8 cellular contexts compared by ENCODE assay signal in the genomic region with DNA sequence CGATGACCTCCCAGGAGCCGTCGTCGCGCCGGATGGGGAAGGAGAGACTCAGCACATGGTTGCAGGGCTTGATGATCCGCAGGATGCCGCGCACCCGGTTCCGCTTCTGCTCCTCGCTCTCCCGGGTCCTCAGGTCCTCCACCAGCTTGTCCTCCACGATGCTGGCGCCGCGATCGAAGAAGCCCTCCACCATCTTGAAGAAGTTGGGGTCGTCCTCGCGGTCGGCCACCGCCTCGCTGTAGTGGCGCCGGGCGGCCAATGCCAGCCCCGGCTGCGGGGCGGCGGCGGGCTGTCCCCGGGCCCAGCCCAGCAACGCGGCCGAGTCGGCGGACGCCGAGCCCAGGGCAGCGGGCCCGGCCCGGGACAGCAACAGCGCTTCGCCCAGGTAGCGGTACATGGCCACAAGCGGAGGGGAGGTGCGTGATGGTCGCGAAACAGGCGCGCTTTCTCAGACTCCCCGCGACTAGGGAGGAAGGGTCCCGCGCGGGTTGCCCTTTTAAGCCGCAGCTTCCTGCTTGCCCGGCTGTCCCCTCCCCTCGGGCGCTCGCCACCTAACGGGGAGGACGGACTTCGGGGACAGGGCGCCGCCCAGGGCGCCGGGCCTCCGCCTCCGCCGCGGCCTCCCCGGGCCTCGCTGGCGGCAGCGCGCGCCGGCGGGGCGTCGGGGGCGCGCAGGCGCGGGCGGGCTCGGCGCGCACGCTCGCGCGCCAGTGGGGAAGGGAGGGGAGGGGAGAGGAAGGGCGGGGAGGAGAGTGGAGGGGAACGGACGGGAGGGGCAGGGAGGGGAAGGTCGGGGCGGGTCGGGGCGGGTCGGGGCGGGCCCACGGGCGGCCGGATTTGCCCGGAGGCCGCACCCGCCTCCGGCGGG. TPM values are rescaled to one million over a fixed set of nuclear protein-coding genes. Genes with fewer than 3 reads are reported as not detected.
DNase-seq lines count a peak whose midpoint lies in the region; ATAC-seq and TF ChIP-seq lines count a peak whose summit lies in the region.

TSS of gene GLUD1 (minus strand) at position 471 of the 868 bp plus-strand sequence. CDS start at position 397, 74 bp downstream.
TSS of gene SHLD2 (plus strand) at position 834 of the 868 bp plus-strand sequence. CDS start 56,149 bp downstream, outside the sequence.

- no peaks in the 10 kb centered on the region for H3K36me3 ChIP-seq in kidney epithelial cell (ENCODE audit: control insufficient read depth, insufficient read depth, low read length)

- H3K27me3 ChIP-seq in AG04450 (ENCODE audit: control insufficient read depth, insufficient read depth, low read length), result no peaks in the 10 kb centered on the region
- H3K27me3 ChIP-seq in kidney epithelial cell (ENCODE audit: control insufficient read depth, insufficient read depth, low read length), result no peaks in the 10 kb centered on the region

- H3K4me3 Mint-ChIP-seq in chondrocyte (ENCODE audit: unreplicated experiment), result peak within 1 kb of the TSS; percentile 93

- peak within 1 kb of the TSS; percentile 80 for H3K4me3 ChIP-seq in AG04450 (ENCODE audit: low read depth, low read length)
- peak within 1 kb of the TSS; percentile 90 for H3K4me3 ChIP-seq in kidney epithelial cell (ENCODE audit: low read depth, low read length)

- ATAC-seq in GM18867 (IDR thresholded peaks at IDR 0.05; ENCODE audit: unreplicated experiment) (peak; percentile 71), HG03097 (IDR thresholded peaks at IDR 0.05; ENCODE audit: low FRiP score, unreplicated experiment) (peak; percentile 64)

- H3K27me3 Mint-ChIP-seq in chondrocyte (ENCODE audit: low read depth), result no peaks in the 10 kb centered on the region

- TF ChIP-seq CTCF in AG04450 (IDR thresholded peaks at IDR 0.05; ENCODE audit: low read depth, low read length) (0 out of 2 replicates have a peak, but pooled peaks have one; percentile 10), chondrocyte (IDR thresholded peaks at IDR 0.05) (no peak), kidney epithelial cell (IDR thresholded peaks at IDR 0.05; ENCODE audit: insufficient read depth, low read length, poor library complexity, severe bottlenecking) (no peak)

- peaks cover 3% of the 10 kb centered on the region for H3K9me3 Mint-ChIP-seq in chondrocyte (ENCODE audit: low read depth)

- H3K27ac ChIP-seq in AG04450 (ENCODE audit: low read depth, low read length), result peak within 1 kb of the TSS; percentile 81

- peak; percentile 52 for DNase-seq in AG04450 (ENCODE audit: low read depth, low spot score)
- DNase-seq in NCI-H345 (lab: John Stamatoyannopoulos, UW), result peak; percentile 84
- DNase-seq in activated CD4-positive, alpha-beta T cell treated with anti-CD3 and anti-CD28 coated beads for 1 hour, result peak; percentile 80
- peak; percentile 96 for DNase-seq in chondrocyte (ENCODE audit: low spot score)
- peak; percentile 77 for DNase-seq in kidney epithelial cell (ENCODE audit: low read depth)
- DNase-seq in stimulated activated CD4-positive, alpha-beta T cell treated with anti-CD3 and anti-CD28 coated beads, Interleukin-1b, Interleukin-23, amount 100 ng/mL, for 1 hour (ENCODE audit: low read depth in 2 of 2), result peak; percentile 64 to 73

- CTCF ChIA-PET in AG04450 (lab: Charles Lee), result interaction anchor here (1.9 kb wide), 1 partner anchor 155 kb away, joined by 23 read pairs; no protein-coding TSS in a partner anchor

- POLR2A ChIA-PET in AG04450 (lab: Yijun Ruan, JAX), result interaction anchor here (0.5 to 1.4 kb wide), 7 partner anchors 11 to 433 kb away, joined by 3 to 6 read pairs (median 3); partner anchors contain the start of gene BMPR1A

- H3K4me1 Mint-ChIP-seq in chondrocyte (ENCODE audit: low read depth), result peaks cover 52% of the 10 kb centered on the region

- no peaks in the 10 kb centered on the region; the same call in 1 of the 2 replicates for H3K9me3 ChIP-seq in AG04450 (ENCODE audit: control insufficient read depth, insufficient read depth, low read length)

- H3K27ac Mint-ChIP-seq in chondrocyte (ENCODE audit: unreplicated experiment), result peak within 1 kb of the TSS; percentile 95

- peaks cover 6% of the 10 kb centered on the region for H3K36me3 Mint-ChIP-seq in chondrocyte (ENCODE audit: low read depth)

RNA-seq across cellular contexts. Expression of gene GLUD1, which starts in this region (rescaled TPM):
- 108 and 127 TPM in 2 replicates for polyA plus RNA-seq in AG04450 (2011; rRNA removed)
- 79.0 and 94.0 TPM in 2 replicates for polyA minus RNA-seq in AG04450 (2011; rRNA and poly(A)+ RNA removed)
- total RNA-seq in chondrocyte, result 90.7 to 98.7 TPM (median 94.1 TPM) in 3 replicates
- 91.9 and 94.5 TPM in 2 replicates for total RNA-seq in kidney epithelial cell

RNA-seq across cellular contexts. Expression of gene SHLD2, which starts in this region (rescaled TPM):
- 18.0 and 24.2 TPM in 2 replicates for polyA plus RNA-seq in AG04450 (2011; rRNA removed)
- polyA minus RNA-seq in AG04450 (2011; rRNA and poly(A)+ RNA removed), result 8.0 and 18.6 TPM in 2 replicates
- total RNA-seq in chondrocyte (29.2 to 32.6 TPM (median 29.6 TPM) in 3 replicates), kidney epithelial cell (17.9 and 26.4 TPM in 2 replicates)

Comparison
In these comparisons a context has a peak if more than half of its experiments do, and no peak if none do; other contexts are left out.
1. Peak in every context shown above with its lines: DNase-seq, ATAC-seq, H3K4me3 ChIP-seq and H3K27ac ChIP-seq.